ENCODE assay signal across 8 cellular contexts in genomic region chr16:85054948-85055502, GRCh38. TPM values are rescaled to one million over a fixed set of nuclear protein-coding genes. Genes with fewer than 3 reads are reported as not detected.
A peak's percentile ranks its signal among the peaks of the same experiment; 100 is the strongest.
DNase-seq lines count a peak whose midpoint lies in the region; ATAC-seq and TF ChIP-seq lines count a peak whose summit lies in the region.

No MANE protein-coding gene starts in this region.

- TF ChIP-seq POLR2A in ovary (IDR thresholded peaks at IDR 0.05): no peak

- H4K20me1 ChIP-seq in BLaER1 treated with 17β-estradiol and CSF1 and Interleukin-3, amounts not matched to agents 10 nM and 100 nM: peaks cover 0 to 70% (median 15%) of the 10 kb centered on the region in 11 experiments; a peak in 13 of 22 replicates
- H4K20me1 ChIP-seq in OCI-LY7 (ENCODE audit: insufficient read depth, low read length): no peaks in the 10 kb centered on the region

- 48 to 49% (median 48%) methylated on average over 6 of the region's 6 CpGs for WGBS in ovary, 3 donors

- no peak for TF ChIP-seq EP300 in ovary (IDR thresholded peaks at IDR 0.05)

- H2AFZ ChIP-seq in OCI-LY7 (ENCODE audit: low read length): peak overlapping the region; percentile 71; the same call in 1 of the 2 replicates

- H3K9ac ChIP-seq in BLaER1 treated with 17β-estradiol and CSF1 and Interleukin-3, amounts not matched to agents 10 nM and 100 nM: peak overlapping the region in 10 of 11 experiments; percentile 16 to 84 (median 70); a peak in 15 of 22 replicates
- H3K9ac ChIP-seq in duodenal mucosa (ENCODE audit: low read depth in 1 of 2, low read length in 2 of 2): peak overlapping the region; percentile 14 to 43

- H3K4me2 ChIP-seq in BLaER1 treated with 17β-estradiol and CSF1 and Interleukin-3, amounts not matched to agents 10 nM and 100 nM: peak overlapping the region; percentile 80 to 99 (median 94)
- peak overlapping the region; percentile 49 for H3K4me2 ChIP-seq in OCI-LY7 (ENCODE audit: low read length)

- DNase-seq in OCI-LY7 (ENCODE audit: low spot score) (no peak), ovary (no peak), AG08395 (ENCODE audit: low spot score) (no peak), T-helper 9 cell (no peak), left colon (no peak)

- peak overlapping the region in 10 of 11 experiments; percentile 52 to 96 (median 79); a peak in 18 of 22 replicates for H3K27ac ChIP-seq in BLaER1 treated with 17β-estradiol and CSF1 and Interleukin-3, amounts not matched to agents 10 nM and 100 nM
- H3K27ac ChIP-seq in OCI-LY7 (ENCODE audit: low read depth, low read length, poor library complexity, severe bottlenecking) (no peak overlapping the region), duodenal mucosa (ENCODE audit: low read depth, low read length) (no peak overlapping the region), ovary (peak overlapping the region in 1 of 2 donors; percentile 45)

- H3K27me3 ChIP-seq in BLaER1 treated with 17β-estradiol and CSF1 and Interleukin-3, amounts not matched to agents 10 nM and 100 nM: peaks cover 18 to 34% (median 25%) of the 10 kb centered on the region in 11 experiments; a peak in 21 of 22 replicates
- H3K27me3 ChIP-seq in duodenal mucosa (ENCODE audit: control insufficient read depth in 1 of 2, insufficient read depth in 2 of 2, low read length in 2 of 2) (no peaks in the 10 kb centered on the region), ovary (no peaks in the 10 kb centered on the region)

- intact Hi-C loops in OCI-LY7 (cut with micrococcal nuclease; ENCODE audit: unreplicated experiment): no loop called here
- intact Hi-C loops in ovary (cut with DNase I): no loop called here
- intact Hi-C loops in left colon (cut with DNase I, micrococcal nuclease): no loop called here

- TF ChIP-seq CTCF in OCI-LY7 (conservative IDR thresholded peaks at IDR 0.05; ENCODE audit: low read length) (no peak), ovary (IDR thresholded peaks at IDR 0.05) (no peak)

- no peaks in the 10 kb centered on the region for H3K9me2 ChIP-seq in OCI-LY7 (ENCODE audit: insufficient read depth, low read length)

- peaks cover 57 to 97% (median 69%) of the 10 kb centered on the region in 10 experiments for H3K4me1 ChIP-seq in BLaER1 treated with 17β-estradiol and CSF1 and Interleukin-3, amounts not matched to agents 10 nM and 100 nM
- H3K4me1 ChIP-seq in OCI-LY7 (ENCODE audit: insufficient read depth, low read length, poor library complexity, severe bottlenecking) (peaks cover 37% of the 10 kb centered on the region), duodenal mucosa (ENCODE audit: control insufficient read depth in 1 of 2, insufficient read depth in 2 of 2, low read length in 2 of 2) (peaks cover 39 to 40% of the 10 kb centered on the region in 2 donors), ovary (ENCODE audit: insufficient read depth) (peaks cover 8% of the 10 kb centered on the region)

- POLR2A ChIA-PET in OCI-LY7 (lab: Charles Lee): no interaction called here

- no TSS peak for BruUV-seq in OCI-LY7 (replicated peaks; lab: Mats Ljungman, UMichigan)

- H3K4me3 ChIP-seq in BLaER1 treated with 17β-estradiol and CSF1 and Interleukin-3, amounts not matched to agents 10 nM and 100 nM: peak overlapping the region in 7 of 10 experiments; percentile 11 to 58 (median 36); a peak in 12 of 20 replicates
- H3K4me3 ChIP-seq in OCI-LY7 (ENCODE audit: low read depth, low read length, poor library complexity, severe bottlenecking): no peak overlapping the region
- peak overlapping the region; percentile 37 to 54 for H3K4me3 ChIP-seq in duodenal mucosa (ENCODE audit: low read depth in 1 of 2, low read length in 2 of 2)
- H3K4me3 ChIP-seq in ovary: peak overlapping the region; percentile 20

- ATAC-seq in GM19452 (IDR thresholded peaks at IDR 0.05; ENCODE audit: unreplicated experiment): no peak
- no peak for ATAC-seq in left colon

- H3K9me3 ChIP-seq in BLaER1 treated with 17β-estradiol and CSF1 and Interleukin-3, amounts not matched to agents 10 nM and 100 nM (replicated peaks in 1 of 11): no peaks in the 10 kb centered on the region
- H3K9me3 ChIP-seq in OCI-LY7 (ENCODE audit: low read length): no peaks in the 10 kb centered on the region
- H3K9me3 ChIP-seq in duodenal mucosa (ENCODE audit: control insufficient read depth in 1 of 2, low read length in 2 of 2): no peaks in the 10 kb centered on the region
- H3K9me3 ChIP-seq in ovary: no peaks in the 10 kb centered on the region

- H3K79me2 ChIP-seq in OCI-LY7 (ENCODE audit: insufficient read depth, low read depth, low read length): no peaks in the 10 kb centered on the region

- peaks cover 0 to 44% (median 0%) of the 10 kb centered on the region in 11 experiments; a peak in 9 of 22 replicates for H3K36me3 ChIP-seq in BLaER1 treated with 17β-estradiol and CSF1 and Interleukin-3, amounts not matched to agents 10 nM and 100 nM
- H3K36me3 ChIP-seq in OCI-LY7 (ENCODE audit: insufficient read depth, low read length): no peaks in the 10 kb centered on the region
- no peaks in the 10 kb centered on the region for H3K36me3 ChIP-seq in duodenal mucosa (ENCODE audit: control insufficient read depth in 1 of 2, insufficient read depth in 2 of 2, low read length in 2 of 2)
- no peaks in the 10 kb centered on the region for H3K36me3 ChIP-seq in ovary

- CTCF ChIA-PET in OCI-LY7 (lab: Charles Lee; ENCODE audit: unreplicated experiment): no interaction called here

RNA-seq across cellular contexts. Expression of gene KIAA0513, which starts 27.4 kb away (rescaled TPM):
- total RNA-seq in OCI-LY7 (2014; rRNA removed; shearing (Covaris generic)): 0.59 and 4.8 TPM in 2 replicates
- total RNA-seq in OCI-LY7 (2022) (0.88 and 1.3 TPM in 2 replicates), ovary (10 to 100 TPM in 1 of 7 donors, 1 to 10 TPM in 6; 3.4 to 12.8 (median 7.5) TPM), left colon (10 to 100 TPM; 28.9 to 40.3 TPM)
- 1 to 10 TPM; 2.8 to 3.9 TPM for polyA plus RNA-seq in ovary

RNA-seq across cellular contexts. Expression of gene ZDHHC7, which starts 43.7 kb away (rescaled TPM):
- 17.3 and 24.3 TPM in 2 replicates for total RNA-seq in OCI-LY7 (2014; rRNA removed; shearing (Covaris generic))
- total RNA-seq in OCI-LY7 (2022): 22.5 and 24.1 TPM in 2 replicates
- total RNA-seq in ovary: 10 to 100 TPM; 28.3 to 39.6 (median 32.7) TPM
- 10 to 100 TPM; 23.9 to 54.5 TPM for polyA plus RNA-seq in ovary
- 10 to 100 TPM; 73.9 to 76.9 TPM for total RNA-seq in left colon

RNA-seq across cellular contexts. Expression of gene CIBAR2, which starts 57.2 kb away (rescaled TPM):
- total RNA-seq in OCI-LY7 (2014; rRNA removed; shearing (Covaris generic)): 0.50 TPM in 1 of 2 replicates, not detected in the other
- total RNA-seq in OCI-LY7 (2022) (not detected in 2 replicates), ovary (10 to 100 TPM in 1 of 7 donors, 1 to 10 TPM in 4, not detected in 2; 1.1 to 13.0 (median 1.7) TPM), left colon (not detected)
- polyA plus RNA-seq in ovary: under 1 TPM in 1 of 2 donors, not detected in 1; 0.18 TPM

Comparison
In these comparisons a context has a peak if more than half of its experiments do, and no peak if none do; other contexts are left out.
1. H3K27ac ChIP-seq: peak in BLaER1 treated with 17β-estradiol and CSF1 and Interleukin-3, amounts not matched to agents 10 nM and 100 nM (10 of 11); none in OCI-LY7 (single experiment) and duodenal mucosa (single experiment).